ENCODE assay signal across 1 cellular context in genomic region chr16:14179116-14179515, GRCh38.
TF ChIP-seq lines count a peak whose summit lies in the region.

No MANE protein-coding gene starts in this region.

TF ChIP-seq in IMR-90, 13 proteins besides CTCF, POLR2A, EP300 and RAD21 (continued from another document):
- TF ChIP-seq FOS (IDR thresholded peaks at IDR 0.05; ENCODE audit: low read depth, low read length) (peak; percentile 3; the same call in 1 of the 2 replicates), NFE2L2 (IDR thresholded peaks at IDR 0.05; ENCODE audit: low read depth, low read length) (no peak), CEBPB (IDR thresholded peaks at IDR 0.05; ENCODE audit: low read depth, low read length) (peak; percentile 34; the same call in 1 of the 2 replicates), USF2 (IDR thresholded peaks at IDR 0.05; ENCODE audit: low read depth, low read length) (no peak), RCOR1 (IDR thresholded peaks at IDR 0.05; ENCODE audit: insufficient replicate concordance, low read length) (no peak), CHD1 (IDR thresholded peaks at IDR 0.05; ENCODE audit: low read depth, low read length) (no peak)
